17 cellular contexts compared by ENCODE assay signal in genomic region chr5:122142480-122142879, GRCh38. TPM values are rescaled to one million over a fixed set of nuclear protein-coding genes. Genes with fewer than 3 reads are reported as not detected.
DNase-seq lines count a peak whose midpoint lies in the region; TF ChIP-seq lines count a peak whose summit lies in the region.
"Had no signal": no experiment of that assay in that cellular context is flagged by ENCODE, and none has a peak within 500 bp of the region (broad histone marks: within the 10 kb centered on the region; RNA-seq: fewer than 3 reads in every experiment).

No MANE protein-coding gene starts in this region.

- no peaks in the 10 kb centered on the region for H3K79me2 ChIP-seq in osteoblast (ENCODE audit: insufficient read depth, low read length)

- DNase-seq in GM03348 (ENCODE audit: low spot score) (peak; percentile 27), RKO (ENCODE audit: low spot score) (peak; percentile 97), dedifferentiated amniotic fluid mesenchymal stem cell (ENCODE audit: extremely low spot score) (peak; percentile 48), osteoblast (ENCODE audit: insufficient read length, low spot score, missing footprints) (peak; percentile 74), DMS79 treated with DMSO at 0.1 percent for 48 hours (lab: John Stamatoyannopoulos, UW) (no peak), immature natural killer cell (no peak), NCI-H146 treated with DMSO at 0.1 percent for 48 hours (lab: John Stamatoyannopoulos, UW; ENCODE audit: unreplicated experiment) (no peak)
- DNase-seq in CD4-positive, alpha-beta memory T cell = no peak
- DNase-seq: activated naive CD8-positive, alpha-beta T cell treated with anti-CD3 and anti-CD28 coated beads, Interleukin-2, amount 10 ng/mL, durations not matched to agents 7 days and 5 days; CD8-positive, alpha-beta memory T cell; dorsolateral prefrontal cortex; KBM-7; natural killer cell; NCI-H187; NCI-H774; SIG-M5 had no signal

- no peaks in the 10 kb centered on the region for H4K20me1 ChIP-seq in osteoblast (ENCODE audit: insufficient read depth, low read length)

- no peaks in the 10 kb centered on the region for H3K36me3 ChIP-seq in osteoblast (ENCODE audit: insufficient read depth, low read length)
- H3K36me3 ChIP-seq in CD4-positive, alpha-beta memory T cell (ENCODE audit: insufficient read depth, low read length) = no peaks in the 10 kb centered on the region

- H3K27me3 Mint-ChIP-seq in CD4-positive, alpha-beta memory T cell = peaks cover 0 to 2% of the 10 kb centered on the region in 2 donors
- peaks cover 0 to 4% (median 3%) of the 10 kb centered on the region in 3 donors for H3K27me3 Mint-ChIP-seq in immature natural killer cell (ENCODE audit: low read depth in 3 of 3)
- H3K27me3 Mint-ChIP-seq: CD8-positive, alpha-beta memory T cell had no signal

- H3K4me2 ChIP-seq in osteoblast (ENCODE audit: insufficient read depth, low read length) = peak overlapping the region; percentile 50

- no peaks in the 10 kb centered on the region for H3K36me3 Mint-ChIP-seq in CD4-positive, alpha-beta memory T cell
- no peaks in the 10 kb centered on the region for H3K36me3 Mint-ChIP-seq in immature natural killer cell
- H3K36me3 Mint-ChIP-seq: activated naive CD8-positive, alpha-beta T cell treated with anti-CD3 and anti-CD28 coated beads, Interleukin-2, amount 10 ng/mL, durations not matched to agents 7 days and 5 days; CD8-positive, alpha-beta memory T cell; natural killer cell had no signal

- H3K4me1 ChIP-seq in osteoblast (ENCODE audit: insufficient read depth, low read length) = peaks cover 23% of the 10 kb centered on the region
- peaks cover 7% of the 10 kb centered on the region for H3K4me1 ChIP-seq in CD4-positive, alpha-beta memory T cell (ENCODE audit: insufficient read depth, low read length)

- peak overlapping the region; percentile 95 for H3K27ac ChIP-seq in osteoblast (ENCODE audit: low read depth, low read length)
- no peak overlapping the region for H3K27ac ChIP-seq in CD4-positive, alpha-beta memory T cell (ENCODE audit: low read depth, low read length)
- H3K27ac ChIP-seq: dorsolateral prefrontal cortex, VCaP had no signal

- H3K4me3 Mint-ChIP-seq in CD4-positive, alpha-beta memory T cell = no peak overlapping the region
- H3K4me3 Mint-ChIP-seq in immature natural killer cell = no peak overlapping the region
- H3K4me3 Mint-ChIP-seq: activated naive CD8-positive, alpha-beta T cell treated with anti-CD3 and anti-CD28 coated beads, Interleukin-2, amount 10 ng/mL, durations not matched to agents 7 days and 5 days; CD8-positive, alpha-beta memory T cell; natural killer cell had no signal

- H3K27me3 ChIP-seq in osteoblast (ENCODE audit: insufficient read depth, low read length) = no peaks in the 10 kb centered on the region
- H3K27me3 ChIP-seq in CD4-positive, alpha-beta memory T cell (ENCODE audit: insufficient read depth, low read length) = no peaks in the 10 kb centered on the region
- H3K27me3 ChIP-seq: dorsolateral prefrontal cortex had no signal

- no peak overlapping the region for H3K27ac Mint-ChIP-seq in CD4-positive, alpha-beta memory T cell
- no peak overlapping the region for H3K27ac Mint-ChIP-seq in immature natural killer cell
- H3K27ac Mint-ChIP-seq: activated naive CD8-positive, alpha-beta T cell treated with anti-CD3 and anti-CD28 coated beads, Interleukin-2, amount 10 ng/mL, durations not matched to agents 7 days and 5 days; CD8-positive, alpha-beta memory T cell; natural killer cell had no signal

- POLR2A ChIA-PET in CD4-positive, alpha-beta memory T cell (lab: Charles Lee; ENCODE audit: partially characterized antibody) = no interaction called here

- TF ChIP-seq CTCF in osteoblast (IDR thresholded peaks at IDR 0.05; ENCODE audit: extremely low read depth, low read depth, low read length) = no peak

- CTCF ChIA-PET in CD4-positive, alpha-beta memory T cell (lab: Charles Lee; ENCODE audit: partially characterized antibody) = no interaction called here

- H3K9me3 ChIP-seq in osteoblast (ENCODE audit: low read depth, low read length) = no peaks in the 10 kb centered on the region
- no peaks in the 10 kb centered on the region for H3K9me3 ChIP-seq in CD4-positive, alpha-beta memory T cell (ENCODE audit: control insufficient read depth in 1 of 2, low read length in 2 of 2)

- peak overlapping the region; percentile 26 for H2AFZ ChIP-seq in osteoblast (ENCODE audit: low read length)

- peak overlapping the region; percentile 5 for H3K4me3 ChIP-seq in osteoblast (ENCODE audit: insufficient read depth, low read length)
- no peak overlapping the region for H3K4me3 ChIP-seq in CD4-positive, alpha-beta memory T cell (ENCODE audit: low read length in 2 of 2)
- H3K4me3 ChIP-seq: dorsolateral prefrontal cortex had no signal

- peaks cover 6 to 11% (median 10%) of the 10 kb centered on the region in 4 donors for H3K4me1 Mint-ChIP-seq in CD4-positive, alpha-beta memory T cell
- H3K4me1 Mint-ChIP-seq in immature natural killer cell = no peaks in the 10 kb centered on the region
- H3K4me1 Mint-ChIP-seq: natural killer cell had no signal

- H3K9me3 Mint-ChIP-seq in CD4-positive, alpha-beta memory T cell = peaks cover 0 to 4% (median 0%) of the 10 kb centered on the region in 8 donors
- H3K9me3 Mint-ChIP-seq in immature natural killer cell = peaks cover 0 to 4% (median under 1%) of the 10 kb centered on the region in 6 donors
- H3K9me3 Mint-ChIP-seq: activated naive CD8-positive, alpha-beta T cell treated with anti-CD3 and anti-CD28 coated beads, Interleukin-2, amount 10 ng/mL, durations not matched to agents 7 days and 5 days had no signal

- intact Hi-C loops in CD4-positive, alpha-beta memory T cell (cut with micrococcal nuclease) = no loop called here

RNA-seq across cellular contexts. Expression of gene ZNF474, which starts 13.1 kb away (rescaled TPM):
- total RNA-seq in osteoblast = 0.29 and 0.72 TPM in 2 replicates
- under 1 TPM in 1 of 2 experiments, not detected in 1; 0.17 TPM for total RNA-seq in CD4-positive, alpha-beta memory T cell
- polyA plus RNA-seq in CD4-positive, alpha-beta memory T cell = under 1 TPM in 1 of 2 donors, not detected in 1; 0.30 TPM
- polyA plus RNA-seq in immature natural killer cell = not detected
- polyA plus RNA-seq: CD8-positive, alpha-beta memory T cell had no signal

Comparison
In these comparisons a context has a peak if more than half of its experiments do, and no peak if none do; other contexts are left out.
1. DNase-seq: peak in GM03348 (single experiment), RKO (single experiment), dedifferentiated amniotic fluid mesenchymal stem cell (single experiment) and osteoblast (single experiment); none in CD4-positive, alpha-beta memory T cell (0 of 5), DMS79 treated with DMSO at 0.1 percent for 48 hours (single experiment), immature natural killer cell (0 of 3) and NCI-H146 treated with DMSO at 0.1 percent for 48 hours (single experiment).